In the genomic region with DNA sequence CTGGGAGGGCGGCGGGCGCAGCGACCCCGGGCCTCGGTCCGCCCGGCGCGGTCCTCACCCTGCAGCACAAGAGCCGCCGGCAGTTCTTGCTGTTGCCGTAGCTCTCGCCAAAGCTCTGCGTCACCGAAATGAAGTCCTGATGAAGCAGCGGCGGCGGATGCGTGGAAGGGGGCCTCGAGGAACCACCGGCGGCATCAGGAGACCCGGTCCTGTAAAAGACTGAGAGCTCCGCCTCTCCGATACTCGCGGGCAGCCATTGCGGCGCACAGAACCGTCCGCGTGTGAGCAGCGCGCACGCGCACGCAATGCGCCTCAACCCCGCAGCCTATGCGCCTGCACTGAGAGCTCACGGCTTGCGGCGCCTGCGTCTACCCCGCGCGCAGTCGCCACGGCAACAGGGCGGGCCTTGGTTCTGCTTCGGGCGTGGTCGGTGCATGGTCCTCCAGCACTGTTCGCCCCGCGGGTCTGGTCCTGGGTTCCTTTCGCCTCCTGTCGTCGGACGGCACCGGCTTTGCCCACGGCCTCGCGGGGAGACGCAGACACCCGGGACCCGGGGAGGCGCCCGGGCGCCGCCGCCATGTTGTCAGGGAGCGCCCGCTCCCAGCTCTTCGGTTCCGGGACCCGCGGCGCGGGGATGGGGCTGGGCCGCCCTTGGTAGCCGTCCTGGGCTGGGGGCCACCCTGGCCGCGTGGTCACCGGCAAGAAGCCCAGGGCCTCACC, we compare ENCODE assay signal across 8 cellular contexts. TPM values are rescaled to one million over a fixed set of nuclear protein-coding genes. Genes with fewer than 3 reads are reported as not detected.
DNase-seq lines count a peak whose midpoint lies in the region; ATAC-seq and TF ChIP-seq lines count a peak whose summit lies in the region.

No MANE protein-coding gene starts in this region.

- TF ChIP-seq CTCF in PC-3 (conservative IDR thresholded peaks at IDR 0.05; ENCODE audit: low read depth, low read length): no peak
- TF ChIP-seq CTCF in esophagus muscularis mucosa (IDR thresholded peaks at IDR 0.05): no peak

- DNase-seq in DMS 273 treated with DMSO at 0.1 percent for 48 hours (lab: John Stamatoyannopoulos, UW) (peak; percentile 43), PC-3 (peak; percentile 90), esophagus muscularis mucosa (ENCODE audit: extremely low spot score) (peak; percentile 93)
- DNase-seq in activated T-cell treated with anti-CD3 and anti-CD28 coated beads, Interleukin-2, amount 50 U/mL, for 4 hours: peak; percentile 84
- peak; percentile 91 for DNase-seq in stimulated activated CD8-positive, alpha-beta memory T cell treated with anti-CD3 and anti-CD28 coated beads, Interleukin-4, amount 100 ng/mL, for 48 hours

- POLR2A ChIA-PET in PC-3 (lab: Charles Lee; ENCODE audit: unreplicated experiment): interaction anchor here (0.5 kb wide), 1 partner anchor 49 kb away, joined by 3 read pairs; no protein-coding TSS in a partner anchor

- H3K36me3 Mint-ChIP-seq in activated T-cell treated with anti-CD3 and anti-CD28 coated beads, Interleukin-2, amount 50 U/mL, for 4 hours (ENCODE audit: insufficient read depth): peaks cover 2% of the 10 kb centered on the region

- peaks cover 27% of the 10 kb centered on the region for H3K4me1 Mint-ChIP-seq in activated T-cell treated with anti-CD3 and anti-CD28 coated beads, Interleukin-2, amount 50 U/mL, for 4 hours (ENCODE audit: low read depth)

- TF ChIP-seq RAD21 in Ishikawa (IDR thresholded peaks at IDR 0.05; ENCODE audit: low read depth): no peak

- intact Hi-C loops in PC-3 (cut with micrococcal nuclease) (no loop called here), esophagus muscularis mucosa (cut with DNase I) (no loop called here)

- no peaks in the 10 kb centered on the region for H3K36me3 ChIP-seq in PC-3 (ENCODE audit: low read depth, low read length)
- H3K36me3 ChIP-seq in esophagus muscularis mucosa: no peaks in the 10 kb centered on the region
- H3K36me3 ChIP-seq in muscle layer of colon (ENCODE audit: insufficient read depth, low read length): no peaks in the 10 kb centered on the region

- H3K9me3 Mint-ChIP-seq in activated T-cell treated with anti-CD3 and anti-CD28 coated beads, Interleukin-2, amount 50 U/mL, for 4 hours: no peaks in the 10 kb centered on the region

- H3K4me3 ChIP-seq in PC-3 (ENCODE audit: low read length): peak overlapping the region; percentile 83
- H3K4me3 ChIP-seq in esophagus muscularis mucosa: peak overlapping the region; percentile 63 to 73 (median 67)
- H3K4me3 ChIP-seq in muscle layer of colon (ENCODE audit: low read depth in 1 of 2, low read length in 2 of 2): peak overlapping the region; percentile 63 to 79

- H3K27ac ChIP-seq in PC-3 (ENCODE audit: low read length): peak overlapping the region; percentile 37
- H3K27ac ChIP-seq in esophagus muscularis mucosa (replicated peaks in 1 of 4): peak overlapping the region; percentile 54 to 76 (median 62)
- H3K27ac ChIP-seq in muscle layer of colon (ENCODE audit: low read depth, low read length): peak overlapping the region; percentile 66

- CTCF ChIA-PET in PC-3 (lab: Charles Lee): interaction anchor here (0.5 to 1.1 kb wide), 6 partner anchors 20 to 164 kb away, joined by 3 to 6 read pairs (median 3); no protein-coding TSS in a partner anchor

- H3K4me1 ChIP-seq in PC-3 (ENCODE audit: insufficient read depth, low read length) (peaks cover 10% of the 10 kb centered on the region; the same call in 1 of the 2 replicates), esophagus muscularis mucosa (peaks cover 17 to 38% (median 32%) of the 10 kb centered on the region in 4 donors), muscle layer of colon (ENCODE audit: insufficient read depth, low read length) (peaks cover 9% of the 10 kb centered on the region)

- H3K9me2 ChIP-seq in PC-3 (replicated peaks; ENCODE audit: low read length): no peaks in the 10 kb centered on the region

- H3K9me3 ChIP-seq in PC-3 (ENCODE audit: low read length) (no peaks in the 10 kb centered on the region), esophagus muscularis mucosa (peaks cover 0 to 14% (median 6%) of the 10 kb centered on the region in 4 donors), muscle layer of colon (ENCODE audit: low read length) (no peaks in the 10 kb centered on the region)

- H3K27me3 ChIP-seq in PC-3 (ENCODE audit: low read length) (no peaks in the 10 kb centered on the region), esophagus muscularis mucosa (peaks cover 0 to 44% (median 5%) of the 10 kb centered on the region in 4 donors), muscle layer of colon (ENCODE audit: control insufficient read depth in 1 of 2, insufficient read depth in 2 of 2, low read length in 2 of 2) (peaks cover 0 to 13% of the 10 kb centered on the region in 2 donors)

- H3K9ac ChIP-seq in PC-3 (ENCODE audit: low read length): peak overlapping the region; percentile 96
- no peak overlapping the region for H3K9ac ChIP-seq in muscle layer of colon (ENCODE audit: low read length)

- peak overlapping the region; percentile 92 for H3K4me3 Mint-ChIP-seq in activated T-cell treated with anti-CD3 and anti-CD28 coated beads, Interleukin-2, amount 50 U/mL, for 4 hours

- H3K4me2 ChIP-seq in PC-3 (ENCODE audit: low read length): peak overlapping the region; percentile 100

- peaks cover 13% of the 10 kb centered on the region for H3K27me3 Mint-ChIP-seq in activated T-cell treated with anti-CD3 and anti-CD28 coated beads, Interleukin-2, amount 50 U/mL, for 4 hours (ENCODE audit: low read depth)

- ATAC-seq in GM21528 (IDR thresholded peaks at IDR 0.05; ENCODE audit: low FRiP score, unreplicated experiment) (peak; percentile 76), PC-3 (peak; percentile 95)
- ATAC-seq in activated T-cell treated with anti-CD3 and anti-CD28 coated beads, Interleukin-2, amount 50 U/mL, for 4 hours: peak; percentile 97 to 98

- H3F3A ChIP-seq in PC-3 (ENCODE audit: low read length, unreplicated experiment): no peaks in the 10 kb centered on the region

- peak overlapping the region; percentile 84 for H2AFZ ChIP-seq in PC-3 (ENCODE audit: low read length)

- BruUV-seq in PC-3 (replicated peaks; lab: Mats Ljungman, UMichigan): no TSS peak

- H3K79me2 ChIP-seq in PC-3 (ENCODE audit: low read length): peaks cover 38% of the 10 kb centered on the region

- H4K20me1 ChIP-seq in PC-3 (ENCODE audit: low read length): no peaks in the 10 kb centered on the region

- TF ChIP-seq POLR2A in esophagus muscularis mucosa (IDR thresholded peaks at IDR 0.05; ENCODE audit: low read depth): no peak

- no CpG with 5 or more reads among the region's 86 CpGs for WGBS in esophagus muscularis mucosa

- TF ChIP-seq EP300 in Ishikawa (IDR thresholded peaks at IDR 0.05; ENCODE audit: borderline replicate concordance): no peak
- TF ChIP-seq EP300 in esophagus muscularis mucosa (IDR thresholded peaks at IDR 0.05): no peak

TF ChIP-seq in Ishikawa, 13 proteins besides CTCF, POLR2A, EP300 and RAD21 (continues in another document):
- peak; percentile 86 for TF ChIP-seq MAX (IDR thresholded peaks at IDR 0.05)
- peak; percentile 17; the same call in 1 of the 2 replicates for TF ChIP-seq TEAD4 (IDR thresholded peaks at IDR 0.05)
- TF ChIP-seq EGR1 (IDR thresholded peaks at IDR 0.05): 0 out of 2 replicates have a peak, but pooled peaks have one; percentile 35
- TF ChIP-seq YY1 (IDR thresholded peaks at IDR 0.05; ENCODE audit: low read depth): peak; percentile 92
- no peak; the same call in 1 of the 2 replicates for TF ChIP-seq TCF12 (IDR thresholded peaks at IDR 0.05; ENCODE audit: low read depth)

RNA-seq across cellular contexts. Expression of gene GRIN1, which starts 9.3 kb away (rescaled TPM):
- 0.11 TPM in 1 of 2 replicates, not detected in the other for total RNA-seq in PC-3 (2014; rRNA removed)
- under 1 TPM in 2 of 3 donors, not detected in 1; 0.13 to 0.26 TPM for total RNA-seq in activated T-cell treated with anti-CD3 and anti-CD28 coated beads, Interleukin-2, amount 50 U/mL, for 4 hours
- under 1 TPM in 3 of 4 donors, not detected in 1; 0.11 to 0.50 (median 0.19) TPM for total RNA-seq in esophagus muscularis mucosa

RNA-seq across cellular contexts. Expression of gene DPP7, which starts 15.1 kb away (rescaled TPM):
- total RNA-seq in PC-3 (2014; rRNA removed): 101 and 103 TPM in 2 replicates
- total RNA-seq in activated T-cell treated with anti-CD3 and anti-CD28 coated beads, Interleukin-2, amount 50 U/mL, for 4 hours: 100 to 1,000 TPM; 352 to 394 (median 392) TPM
- total RNA-seq in esophagus muscularis mucosa: 100 to 1,000 TPM in 2 of 4 donors, 10 to 100 TPM in 2; 90.1 to 121 (median 104) TPM

RNA-seq across cellular contexts. Expression of gene LRRC26, which starts 40.2 kb away (rescaled TPM):
- total RNA-seq in PC-3 (2014; rRNA removed) (0.40 and 2.0 TPM in 2 replicates), esophagus muscularis mucosa (not detected)
- total RNA-seq in activated T-cell treated with anti-CD3 and anti-CD28 coated beads, Interleukin-2, amount 50 U/mL, for 4 hours: under 1 TPM in 1 of 3 donors, not detected in 2; 0.18 TPM

RNA-seq across cellular contexts. Expression of gene TMEM210, which starts 42.2 kb away (rescaled TPM):
- not detected in 2 replicates for total RNA-seq in PC-3 (2014; rRNA removed)
- total RNA-seq in activated T-cell treated with anti-CD3 and anti-CD28 coated beads, Interleukin-2, amount 50 U/mL, for 4 hours: not detected
- total RNA-seq in esophagus muscularis mucosa: not detected

RNA-seq across cellular contexts. Expression of gene MAN1B1, which starts 42.8 kb away (rescaled TPM):
- total RNA-seq in PC-3 (2014; rRNA removed) (65.5 and 71.6 TPM in 2 replicates), esophagus muscularis mucosa (10 to 100 TPM; 22.4 to 36.6 (median 27.0) TPM)
- 10 to 100 TPM; 30.7 to 34.0 (median 33.5) TPM for total RNA-seq in activated T-cell treated with anti-CD3 and anti-CD28 coated beads, Interleukin-2, amount 50 U/mL, for 4 hours

Comparison
In these comparisons a context has a peak if more than half of its experiments do, and no peak if none do; other contexts are left out.
1. Peak in every context shown above with its lines: DNase-seq, ATAC-seq, H3K4me3 ChIP-seq and H3K27ac ChIP-seq.
2. DNase-seq: peak in every context shown above with its lines; median percentile 93 in esophagus muscularis mucosa; 91 in stimulated activated CD8-positive, alpha-beta memory T cell treated with anti-CD3 and anti-CD28 coated beads, Interleukin-4, amount 100 ng/mL, for 48 hours; 90 in PC-3; 84 in activated T-cell treated with anti-CD3 and anti-CD28 coated beads, Interleukin-2, amount 50 U/mL, for 4 hours; 43 in DMS 273 treated with DMSO at 0.1 percent for 48 hours.